Comparison of ENCODE assay signal across 23 cellular contexts in genomic region chr12:93408813-93409212, GRCh38. TPM values are rescaled to one million over a fixed set of nuclear protein-coding genes. Genes with fewer than 3 reads are reported as not detected.
A peak's percentile ranks its signal among the peaks of the same experiment; 100 is the strongest.
DNase-seq lines count a peak whose midpoint lies in the region; ATAC-seq and TF ChIP-seq lines count a peak whose summit lies in the region.
"Had no signal": no experiment of that assay in that cellular context is flagged by ENCODE, and none has a peak within 500 bp of the region (broad histone marks: within the 10 kb centered on the region; RNA-seq: fewer than 3 reads in every experiment).

No MANE protein-coding gene starts in this region.

- no peak overlapping the region for H3K27ac ChIP-seq in IMR-90 (ENCODE audit: insufficient read depth, low read length)
- H3K27ac ChIP-seq: C4-2B, esophagus squamous epithelium, HL-60, parathyroid adenoma, transverse colon had no signal

- H4K91ac ChIP-seq in IMR-90 (ENCODE audit: insufficient read depth, low read depth, low read length) = no peak overlapping the region

- H2AFZ ChIP-seq in IMR-90 (replicated peaks; ENCODE audit: low read length, poor library complexity) = no peak overlapping the region
- H2AFZ ChIP-seq: GM23338, parathyroid adenoma had no signal

- no peak for TF ChIP-seq POLR2A in IMR-90 (IDR thresholded peaks at IDR 0.05; ENCODE audit: low read depth, low read length)

- CTCF ChIA-PET in activated naive CD4-positive, alpha-beta T cell treated with anti-CD3 and anti-CD28 coated beads for 36 hours (lab: Charles Lee) = interaction anchor here (1.2 to 4.6 kb wide), 3 partner anchors 11 to 28 kb away, joined by 3 to 32 read pairs (median 7); no protein-coding TSS in a partner anchor
- CTCF ChIA-PET in IMR-90 (lab: Yijun Ruan, JAX) = interaction anchor here (0.9 kb wide), 1 partner anchor 11 kb away, joined by 3 read pairs; no protein-coding TSS in a partner anchor

- H3K56ac ChIP-seq in IMR-90 (ENCODE audit: extremely low read depth, insufficient read depth, low read length) = no peak overlapping the region

- H3K18ac ChIP-seq in IMR-90 (ENCODE audit: low read depth, low read length) = no peak overlapping the region

- peaks cover 21% of the 10 kb centered on the region for H3K9me1 ChIP-seq in IMR-90 (ENCODE audit: insufficient read depth, low read length)

- H2BK15ac ChIP-seq in IMR-90 (ENCODE audit: low read depth, low read length) = no peak overlapping the region

- no peaks in the 10 kb centered on the region for H3K27me3 Mint-ChIP-seq in activated naive CD4-positive, alpha-beta T cell treated with anti-CD3 and anti-CD28 coated beads for 36 hours (ENCODE audit: low read depth)
- no peaks in the 10 kb centered on the region for H3K27me3 Mint-ChIP-seq in activated naive CD8-positive, alpha-beta T cell treated with anti-CD3 and anti-CD28 coated beads for 36 hours
- no peaks in the 10 kb centered on the region for H3K27me3 Mint-ChIP-seq in osteocyte (ENCODE audit: unreplicated experiment)

- DNase-seq in activated naive CD4-positive, alpha-beta T cell treated with anti-CD3 and anti-CD28 coated beads for 36 hours = no peak
- DNase-seq in activated naive CD4-positive, alpha-beta T cell (lab: John Stamatoyannopoulos, UW) = no peak
- DNase-seq in IMR-90 (no peak), osteocyte (ENCODE audit: extremely low spot score, unreplicated experiment) (no peak), NCI-H128 (lab: John Stamatoyannopoulos, UW; ENCODE audit: unreplicated experiment) (no peak), occipital lobe (lab: John Stamatoyannopoulos, UW) (no peak)
- DNase-seq in activated naive CD8-positive, alpha-beta T cell treated with anti-CD3 and anti-CD28 coated beads for 36 hours = no peak
- DNase-seq: activated CD8-positive, alpha-beta memory T cell treated with anti-CD3 and anti-CD28 coated beads for 24 hours; aorta; DMS79; effector CD8-positive, alpha-beta T cell; esophagus squamous epithelium; NCI-H1436 treated with DMSO at 0.1 percent for 48 hours; NCI-H2171; NCI-H526 treated with DMSO at 0.1 percent for 48 hours; stimulated activated naive CD4-positive, alpha-beta T cell; SW 1271; transverse colon had no signal

- H3K9me3 ChIP-seq in IMR-90 (ENCODE audit: control insufficient read depth, insufficient read depth, low read length) = no peaks in the 10 kb centered on the region
- H3K9me3 ChIP-seq: esophagus squamous epithelium, transverse colon had no signal

- H4K5ac ChIP-seq in IMR-90 (ENCODE audit: low read depth, low read length) = no peak overlapping the region

- H2BK20ac ChIP-seq in IMR-90 (ENCODE audit: low read depth, low read length) = no peak overlapping the region

- ATAC-seq in IMR-90 (ENCODE audit: low read depth) (no peak), GM18858 (IDR thresholded peaks at IDR 0.05; ENCODE audit: unreplicated experiment) (no peak)
- ATAC-seq: GM23338 had no signal

- H3K79me1 ChIP-seq in IMR-90 (ENCODE audit: low read depth in 1 of 2, low read length in 2 of 2) = peaks cover 21 to 65% of the 10 kb centered on the region in 2 experiments

- H2AK5ac ChIP-seq in IMR-90 (ENCODE audit: low read depth, low read length) = no peak overlapping the region

- H3K4me2 ChIP-seq in IMR-90 (ENCODE audit: low read depth, low read length) = no peak overlapping the region
- H3K4me2 ChIP-seq: GM23338 had no signal

- no peak overlapping the region for H3K23ac ChIP-seq in IMR-90 (ENCODE audit: low read depth, low read length)

- peaks cover 12% of the 10 kb centered on the region; the same call in 1 of the 2 replicates for H4K20me1 ChIP-seq in IMR-90 (ENCODE audit: insufficient read depth, low read length)

- H4K8ac ChIP-seq in IMR-90 (ENCODE audit: low read depth in 2 of 2, low read length in 2 of 2) = no peak overlapping the region

- no TSS peak for BruUV-seq in IMR-90 (replicated peaks; lab: Mats Ljungman, UMichigan)

- no peak for TF ChIP-seq RAD21 in IMR-90 (IDR thresholded peaks at IDR 0.05; ENCODE audit: low read length)

- no peak for TF ChIP-seq CTCF in IMR-90 (conservative IDR thresholded peaks at IDR 0.05; ENCODE audit: low read depth, low read length)
- no peak for TF ChIP-seq CTCF in osteocyte (IDR thresholded peaks at IDR 0.05)

- peaks cover 39% of the 10 kb centered on the region for H3K36me3 Mint-ChIP-seq in activated naive CD4-positive, alpha-beta T cell treated with anti-CD3 and anti-CD28 coated beads for 36 hours (ENCODE audit: low read depth)
- H3K36me3 Mint-ChIP-seq in activated naive CD8-positive, alpha-beta T cell treated with anti-CD3 and anti-CD28 coated beads for 36 hours = peaks cover 42% of the 10 kb centered on the region
- peaks cover 32% of the 10 kb centered on the region for H3K36me3 Mint-ChIP-seq in osteocyte (ENCODE audit: unreplicated experiment)

- no peak overlapping the region for H3K4ac ChIP-seq in IMR-90 (ENCODE audit: low read depth, low read length)

- in situ Hi-C loops in IMR-90 (cut with MboI; ENCODE audit: low sequenced_read_pairs) = loop anchor here (25.0 kb wide), 1 partner anchor 622 kb away; no protein-coding TSS in a partner anchor

- H3K4me1 Mint-ChIP-seq in activated naive CD4-positive, alpha-beta T cell treated with anti-CD3 and anti-CD28 coated beads for 36 hours (ENCODE audit: low read depth) = peaks cover 53% of the 10 kb centered on the region
- peaks cover 47% of the 10 kb centered on the region for H3K4me1 Mint-ChIP-seq in activated naive CD8-positive, alpha-beta T cell treated with anti-CD3 and anti-CD28 coated beads for 36 hours
- peaks cover 19% of the 10 kb centered on the region for H3K4me1 Mint-ChIP-seq in osteocyte (ENCODE audit: unreplicated experiment)

- H3K4me3 ChIP-seq in IMR-90 (ENCODE audit: insufficient read depth, low read depth, low read length) = no peak overlapping the region
- H3K4me3 ChIP-seq: esophagus squamous epithelium, GM23338, transverse colon had no signal

- no peaks in the 10 kb centered on the region for H3K27me3 ChIP-seq in IMR-90 (ENCODE audit: control insufficient read depth, insufficient read depth, low read length)
- H3K27me3 ChIP-seq: esophagus squamous epithelium, transverse colon had no signal

- no peak overlapping the region for H3K9ac ChIP-seq in IMR-90 (ENCODE audit: low read depth, low read length)
- H3K9ac ChIP-seq: parathyroid adenoma had no signal

- H3K36me3 ChIP-seq in IMR-90 (ENCODE audit: control insufficient read depth, insufficient read depth, low read length) = peaks cover 3% of the 10 kb centered on the region

- POLR2A ChIA-PET in IMR-90 (lab: Charles Lee; ENCODE audit: unreplicated experiment) = no interaction called here

- intact Hi-C loops in activated naive CD4-positive, alpha-beta T cell treated with anti-CD3 and anti-CD28 coated beads for 36 hours (cut with micrococcal nuclease) = no loop called here
- intact Hi-C loops in IMR-90 (cut with micrococcal nuclease) = no loop called here

- no peak overlapping the region for H2AK9ac ChIP-seq in IMR-90 (replicated peaks; ENCODE audit: low read depth, low read length, poor library complexity)

- H2BK5ac ChIP-seq in IMR-90 (ENCODE audit: low read depth, low read length, poor library complexity, severe bottlenecking) = peak overlapping the region; percentile 15

- no peak overlapping the region for H3K4me3 Mint-ChIP-seq in activated naive CD4-positive, alpha-beta T cell treated with anti-CD3 and anti-CD28 coated beads for 36 hours
- no peak overlapping the region for H3K4me3 Mint-ChIP-seq in activated naive CD8-positive, alpha-beta T cell treated with anti-CD3 and anti-CD28 coated beads for 36 hours
- H3K4me3 Mint-ChIP-seq in osteocyte (ENCODE audit: unreplicated experiment) = no peak overlapping the region
- H3K4me3 Mint-ChIP-seq: GM23338 had no signal

- H3K14ac ChIP-seq in IMR-90 (replicated peaks; ENCODE audit: low read depth, low read length) = no peak overlapping the region

- H3K4me1 ChIP-seq in IMR-90 (ENCODE audit: control insufficient read depth, insufficient read depth, low read length) = peaks cover 8% of the 10 kb centered on the region

- peaks cover 2% of the 10 kb centered on the region for H3K9me3 Mint-ChIP-seq in activated naive CD4-positive, alpha-beta T cell treated with anti-CD3 and anti-CD28 coated beads for 36 hours
- peaks cover 3% of the 10 kb centered on the region for H3K9me3 Mint-ChIP-seq in activated naive CD8-positive, alpha-beta T cell treated with anti-CD3 and anti-CD28 coated beads for 36 hours
- H3K9me3 Mint-ChIP-seq in osteocyte (ENCODE audit: unreplicated experiment) = no peaks in the 10 kb centered on the region
- H3K9me3 Mint-ChIP-seq: GM23338 had no signal

- peak overlapping the region; percentile 50 for H3K27ac Mint-ChIP-seq in activated naive CD4-positive, alpha-beta T cell treated with anti-CD3 and anti-CD28 coated beads for 36 hours
- peak overlapping the region; percentile 49 for H3K27ac Mint-ChIP-seq in activated naive CD8-positive, alpha-beta T cell treated with anti-CD3 and anti-CD28 coated beads for 36 hours
- H3K27ac Mint-ChIP-seq in osteocyte (ENCODE audit: unreplicated experiment) = peak overlapping the region; percentile 23
- H3K27ac Mint-ChIP-seq: GM23338 had no signal

- no peak overlapping the region for H2BK120ac ChIP-seq in IMR-90 (ENCODE audit: low read depth, low read length)

- dilution Hi-C loops in IMR-90 (cut with HindIII; ENCODE audit: low sequenced_read_pairs, unreplicated experiment) = no loop called here

RNA-seq across cellular contexts. Expression of gene NUDT4, which starts 31.1 kb away (rescaled TPM):
- 10 to 100 TPM; 52.2 to 53.1 TPM for total RNA-seq in activated naive CD4-positive, alpha-beta T cell treated with anti-CD3 and anti-CD28 coated beads for 36 hours
- 25.6 and 61.9 TPM in 2 replicates for total RNA-seq in IMR-90 (2012; rRNA removed)
- polyA plus RNA-seq in IMR-90 (2012; rRNA removed) = 17.8 and 23.6 TPM in 2 replicates
- polyA plus RNA-seq in IMR-90 (2012; cell fraction: cytosol; rRNA removed) = 6.2 and 9.8 TPM in 2 replicates
- 5.4 and 9.6 TPM in 2 replicates for polyA plus RNA-seq in IMR-90 (2012; cell fraction: nucleus; rRNA removed; ENCODE audit: low replicate concordance)
- total RNA-seq in activated naive CD8-positive, alpha-beta T cell treated with anti-CD3 and anti-CD28 coated beads for 36 hours = 10 to 100 TPM; 77.2 to 85.5 TPM
- 44.0 and 49.7 TPM in 2 replicates for total RNA-seq in osteocyte
- 151 TPM for total RNA-seq in occipital lobe

RNA-seq across cellular contexts. Expression of gene UBE2N, which starts 32.9 kb away (rescaled TPM):
- 100 to 1,000 TPM; 143 TPM for total RNA-seq in activated naive CD4-positive, alpha-beta T cell treated with anti-CD3 and anti-CD28 coated beads for 36 hours
- total RNA-seq in IMR-90 (2012; rRNA removed) (64.5 and 90.3 TPM in 2 replicates), osteocyte (68.3 and 70.6 TPM in 2 replicates), occipital lobe (180 TPM)
- polyA plus RNA-seq in IMR-90 (2012; rRNA removed) = 103 and 113 TPM in 2 replicates
- 20.1 and 38.4 TPM in 2 replicates for polyA plus RNA-seq in IMR-90 (2012; cell fraction: cytosol; rRNA removed)
- 6.4 and 41.8 TPM in 2 replicates for polyA plus RNA-seq in IMR-90 (2012; cell fraction: nucleus; rRNA removed; ENCODE audit: low replicate concordance)
- 100 to 1,000 TPM; 228 to 235 TPM for total RNA-seq in activated naive CD8-positive, alpha-beta T cell treated with anti-CD3 and anti-CD28 coated beads for 36 hours

RNA-seq across cellular contexts. Expression of gene MRPL42, which starts 58.5 kb away (rescaled TPM):
- total RNA-seq in activated naive CD4-positive, alpha-beta T cell treated with anti-CD3 and anti-CD28 coated beads for 36 hours = 10 to 100 TPM; 93.8 to 95.8 TPM
- 90.7 and 124 TPM in 2 replicates for total RNA-seq in IMR-90 (2012; rRNA removed)
- 48.0 and 64.2 TPM in 2 replicates for polyA plus RNA-seq in IMR-90 (2012; rRNA removed)
- polyA plus RNA-seq in IMR-90 (2012; cell fraction: cytosol; rRNA removed) = 6.7 and 15.9 TPM in 2 replicates
- polyA plus RNA-seq in IMR-90 (2012; cell fraction: nucleus; rRNA removed; ENCODE audit: low replicate concordance) = 1.5 and 27.9 TPM in 2 replicates
- total RNA-seq in activated naive CD8-positive, alpha-beta T cell treated with anti-CD3 and anti-CD28 coated beads for 36 hours = 10 to 100 TPM; 92.4 to 93.4 TPM
- total RNA-seq in osteocyte = 52.2 and 55.8 TPM in 2 replicates
- total RNA-seq in occipital lobe = 82.2 TPM
